1 cellular context compared by ENCODE assay signal in the genomic region with DNA sequence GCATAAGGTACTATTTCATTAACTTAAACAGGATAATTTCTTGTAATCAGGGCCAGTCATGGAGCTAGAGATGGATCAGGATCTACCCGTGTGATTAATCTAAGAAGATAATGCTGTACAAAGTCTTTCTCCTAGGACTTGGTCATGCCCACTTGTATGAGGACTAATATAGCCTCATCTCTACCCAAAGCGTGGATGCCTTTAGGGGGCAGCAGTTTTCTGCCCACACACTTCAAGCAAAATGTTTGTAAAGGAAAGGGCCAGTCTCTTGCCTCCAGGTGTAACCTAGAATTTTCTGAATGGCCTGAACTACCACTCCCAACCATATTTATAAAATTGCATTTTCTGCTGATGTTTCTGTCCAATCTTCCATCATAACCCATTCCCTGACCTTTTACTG.
TF ChIP-seq lines count a peak whose summit lies in the region.

No MANE protein-coding gene starts in this region.

TF ChIP-seq in GM23338, 12 proteins besides CTCF, POLR2A, EP300 and RAD21:
- TF ChIP-seq NANOG (IDR thresholded peaks at IDR 0.05; ENCODE audit: borderline replicate concordance) = no peak
- TF ChIP-seq, protein P1, sequence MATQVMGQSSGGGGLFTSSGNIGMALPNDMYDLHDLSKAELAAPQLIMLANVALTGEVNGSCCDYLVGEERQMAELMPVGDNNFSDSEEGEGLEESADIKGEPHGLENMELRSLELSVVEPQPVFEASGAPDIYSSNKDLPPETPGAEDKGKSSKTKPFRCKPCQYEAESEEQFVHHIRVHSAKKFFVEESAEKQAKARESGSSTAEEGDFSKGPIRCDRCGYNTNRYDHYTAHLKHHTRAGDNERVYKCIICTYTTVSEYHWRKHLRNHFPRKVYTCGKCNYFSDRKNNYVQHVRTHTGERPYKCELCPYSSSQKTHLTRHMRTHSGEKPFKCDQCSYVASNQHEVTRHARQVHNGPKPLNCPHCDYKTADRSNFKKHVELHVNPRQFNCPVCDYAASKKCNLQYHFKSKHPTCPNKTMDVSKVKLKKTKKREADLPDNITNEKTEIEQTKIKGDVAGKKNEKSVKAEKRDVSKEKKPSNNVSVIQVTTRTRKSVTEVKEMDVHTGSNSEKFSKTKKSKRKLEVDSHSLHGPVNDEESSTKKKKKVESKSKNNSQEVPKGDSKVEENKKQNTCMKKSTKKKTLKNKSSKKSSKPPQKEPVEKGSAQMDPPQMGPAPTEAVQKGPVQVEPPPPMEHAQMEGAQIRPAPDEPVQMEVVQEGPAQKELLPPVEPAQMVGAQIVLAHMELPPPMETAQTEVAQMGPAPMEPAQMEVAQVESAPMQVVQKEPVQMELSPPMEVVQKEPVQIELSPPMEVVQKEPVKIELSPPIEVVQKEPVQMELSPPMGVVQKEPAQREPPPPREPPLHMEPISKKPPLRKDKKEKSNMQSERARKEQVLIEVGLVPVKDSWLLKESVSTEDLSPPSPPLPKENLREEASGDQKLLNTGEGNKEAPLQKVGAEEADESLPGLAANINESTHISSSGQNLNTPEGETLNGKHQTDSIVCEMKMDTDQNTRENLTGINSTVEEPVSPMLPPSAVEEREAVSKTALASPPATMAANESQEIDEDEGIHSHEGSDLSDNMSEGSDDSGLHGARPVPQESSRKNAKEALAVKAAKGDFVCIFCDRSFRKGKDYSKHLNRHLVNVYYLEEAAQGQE (IDR thresholded peaks at IDR 0.05; ENCODE audit: unreplicated experiment) = no peak
- no peak for TF ChIP-seq ZNF114 (CRISPR knock-in tag; IDR thresholded peaks at IDR 0.05)
- no peak for TF ChIP-seq EZH2 (IDR thresholded peaks at IDR 0.05; ENCODE audit: low read depth, unreplicated experiment)
- no peak for TF ChIP-seq POLR2AphosphoS5 (IDR thresholded peaks at IDR 0.05; ENCODE audit: low read depth)
- TF ChIP-seq, protein P2, sequence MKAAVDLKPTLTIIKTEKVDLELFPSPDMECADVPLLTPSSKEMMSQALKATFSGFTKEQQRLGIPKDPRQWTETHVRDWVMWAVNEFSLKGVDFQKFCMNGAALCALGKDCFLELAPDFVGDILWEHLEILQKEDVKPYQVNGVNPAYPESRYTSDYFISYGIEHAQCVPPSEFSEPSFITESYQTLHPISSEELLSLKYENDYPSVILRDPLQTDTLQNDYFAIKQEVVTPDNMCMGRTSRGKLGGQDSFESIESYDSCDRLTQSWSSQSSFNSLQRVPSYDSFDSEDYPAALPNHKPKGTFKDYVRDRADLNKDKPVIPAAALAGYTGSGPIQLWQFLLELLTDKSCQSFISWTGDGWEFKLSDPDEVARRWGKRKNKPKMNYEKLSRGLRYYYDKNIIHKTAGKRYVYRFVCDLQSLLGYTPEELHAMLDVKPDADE (IDR thresholded peaks at IDR 0.05) = no peak
- no peak for TF ChIP-seq CREB1 (CRISPR knock-in tag; IDR thresholded peaks at IDR 0.05; ENCODE audit: low read depth)
- TF ChIP-seq, protein P3, sequence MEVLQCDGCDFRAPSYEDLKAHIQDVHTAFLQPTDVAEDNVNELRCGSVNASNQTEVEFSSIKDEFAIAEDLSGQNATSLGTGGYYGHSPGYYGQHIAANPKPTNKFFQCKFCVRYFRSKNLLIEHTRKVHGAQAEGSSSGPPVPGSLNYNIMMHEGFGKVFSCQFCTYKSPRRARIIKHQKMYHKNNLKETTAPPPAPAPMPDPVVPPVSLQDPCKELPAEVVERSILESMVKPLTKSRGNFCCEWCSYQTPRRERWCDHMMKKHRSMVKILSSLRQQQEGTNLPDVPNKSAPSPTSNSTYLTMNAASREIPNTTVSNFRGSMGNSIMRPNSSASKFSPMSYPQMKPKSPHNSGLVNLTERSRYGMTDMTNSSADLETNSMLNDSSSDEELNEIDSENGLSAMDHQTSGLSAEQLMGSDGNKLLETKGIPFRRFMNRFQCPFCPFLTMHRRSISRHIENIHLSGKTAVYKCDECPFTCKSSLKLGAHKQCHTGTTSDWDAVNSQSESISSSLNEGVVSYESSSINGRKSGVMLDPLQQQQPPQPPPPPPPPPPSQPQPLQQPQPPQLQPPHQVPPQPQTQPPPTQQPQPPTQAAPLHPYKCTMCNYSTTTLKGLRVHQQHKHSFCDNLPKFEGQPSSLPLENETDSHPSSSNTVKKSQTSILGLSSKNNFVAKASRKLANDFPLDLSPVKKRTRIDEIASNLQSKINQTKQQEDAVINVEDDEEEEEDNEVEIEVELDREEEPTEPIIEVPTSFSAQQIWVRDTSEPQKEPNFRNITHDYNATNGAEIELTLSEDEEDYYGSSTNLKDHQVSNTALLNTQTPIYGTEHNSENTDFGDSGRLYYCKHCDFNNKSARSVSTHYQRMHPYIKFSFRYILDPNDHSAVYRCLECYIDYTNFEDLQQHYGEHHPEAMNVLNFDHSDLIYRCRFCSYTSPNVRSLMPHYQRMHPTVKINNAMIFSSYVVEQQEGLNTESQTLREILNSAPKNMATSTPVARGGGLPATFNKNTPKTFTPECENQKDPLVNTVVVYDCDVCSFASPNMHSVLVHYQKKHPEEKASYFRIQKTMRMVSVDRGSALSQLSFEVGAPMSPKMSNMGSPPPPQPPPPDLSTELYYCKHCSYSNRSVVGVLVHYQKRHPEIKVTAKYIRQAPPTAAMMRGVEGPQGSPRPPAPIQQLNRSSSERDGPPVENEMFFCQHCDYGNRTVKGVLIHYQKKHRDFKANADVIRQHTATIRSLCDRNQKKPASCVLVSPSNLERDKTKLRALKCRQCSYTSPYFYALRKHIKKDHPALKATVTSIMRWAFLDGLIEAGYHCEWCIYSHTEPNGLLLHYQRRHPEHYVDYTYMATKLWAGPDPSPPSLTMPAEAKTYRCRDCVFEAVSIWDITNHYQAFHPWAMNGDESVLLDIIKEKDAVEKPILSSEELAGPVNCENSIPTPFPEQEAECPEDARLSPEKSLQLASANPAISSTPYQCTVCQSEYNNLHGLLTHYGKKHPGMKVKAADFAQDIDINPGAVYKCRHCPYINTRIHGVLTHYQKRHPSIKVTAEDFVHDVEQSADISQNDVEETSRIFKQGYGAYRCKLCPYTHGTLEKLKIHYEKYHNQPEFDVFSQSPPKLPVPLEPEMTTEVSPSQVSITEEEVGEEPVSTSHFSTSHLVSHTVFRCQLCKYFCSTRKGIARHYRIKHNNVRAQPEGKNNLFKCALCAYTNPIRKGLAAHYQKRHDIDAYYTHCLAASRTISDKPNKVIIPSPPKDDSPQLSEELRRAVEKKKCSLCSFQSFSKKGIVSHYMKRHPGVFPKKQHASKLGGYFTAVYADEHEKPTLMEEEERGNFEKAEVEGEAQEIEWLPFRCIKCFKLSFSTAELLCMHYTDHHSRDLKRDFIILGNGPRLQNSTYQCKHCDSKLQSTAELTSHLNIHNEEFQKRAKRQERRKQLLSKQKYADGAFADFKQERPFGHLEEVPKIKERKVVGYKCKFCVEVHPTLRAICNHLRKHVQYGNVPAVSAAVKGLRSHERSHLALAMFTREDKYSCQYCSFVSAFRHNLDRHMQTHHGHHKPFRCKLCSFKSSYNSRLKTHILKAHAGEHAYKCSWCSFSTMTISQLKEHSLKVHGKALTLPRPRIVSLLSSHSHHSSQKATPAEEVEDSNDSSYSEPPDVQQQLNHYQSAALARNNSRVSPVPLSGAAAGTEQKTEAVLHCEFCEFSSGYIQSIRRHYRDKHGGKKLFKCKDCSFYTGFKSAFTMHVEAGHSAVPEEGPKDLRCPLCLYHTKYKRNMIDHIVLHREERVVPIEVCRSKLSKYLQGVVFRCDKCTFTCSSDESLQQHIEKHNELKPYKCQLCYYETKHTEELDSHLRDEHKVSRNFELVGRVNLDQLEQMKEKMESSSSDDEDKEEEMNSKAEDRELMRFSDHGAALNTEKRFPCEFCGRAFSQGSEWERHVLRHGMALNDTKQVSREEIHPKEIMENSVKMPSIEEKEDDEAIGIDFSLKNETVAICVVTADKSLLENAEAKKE (CRISPR knock-in tag; IDR thresholded peaks at IDR 0.05) = no peak
- TF ChIP-seq EZH2phosphoT487 (IDR thresholded peaks at IDR 0.05; ENCODE audit: unreplicated experiment) = no peak
- no peak for TF ChIP-seq ZNF331 (CRISPR knock-in tag; IDR thresholded peaks at IDR 0.05; ENCODE audit: low read depth)
- no peak for TF ChIP-seq STAT1 (IDR thresholded peaks at IDR 0.05; ENCODE audit: unreplicated experiment)
- TF ChIP-seq JUNB (IDR thresholded peaks at IDR 0.05; ENCODE audit: unreplicated experiment) = no peak
TF ChIP-seq in GM23338: peak in this region for 0.
